21 cellular contexts compared by ENCODE assay signal in genomic region chr4:139622856-139623255, GRCh38. TPM values are rescaled to one million over a fixed set of nuclear protein-coding genes. Genes with fewer than 3 reads are reported as not detected.
A peak's percentile ranks its signal among the peaks of the same experiment; 100 is the strongest.
DNase-seq lines count a peak whose midpoint lies in the region; ATAC-seq, FAIRE-seq and TF ChIP-seq lines count a peak whose summit lies in the region.
"Had no signal": no experiment of that assay in that cellular context is flagged by ENCODE, and none has a peak within 500 bp of the region (broad histone marks: within the 10 kb centered on the region; RNA-seq: fewer than 3 reads in every experiment).

No MANE protein-coding gene starts in this region.

- no peaks in the 10 kb centered on the region for H3K36me3 Mint-ChIP-seq in activated T-cell treated with anti-CD3 and anti-CD28 coated beads, Interleukin-2, amount 50 U/mL, for 4 hours (ENCODE audit: insufficient read depth)
- H3K36me3 Mint-ChIP-seq: CD4-positive, CD25-positive, alpha-beta regulatory T cell had no signal

- H3K27me3 ChIP-seq in neural cell (ENCODE audit: insufficient read depth, low read depth, low read length): no peaks in the 10 kb centered on the region
- peaks cover 0 to 6% of the 10 kb centered on the region in 2 experiments; a peak in 2 of 5 replicates for H3K27me3 ChIP-seq in HepG2 (ENCODE audit: control insufficient read depth in 1 of 2, insufficient read depth in 2 of 2, low read length in 2 of 2)

- H3K4me1 Mint-ChIP-seq in activated T-cell treated with anti-CD3 and anti-CD28 coated beads, Interleukin-2, amount 50 U/mL, for 4 hours (ENCODE audit: low read depth): no peaks in the 10 kb centered on the region
- H3K4me1 Mint-ChIP-seq: B cell had no signal

- intact Hi-C loops in HepG2 (cut with micrococcal nuclease; ENCODE audit: unreplicated experiment): no loop called here

- CTCF ChIA-PET in HepG2 (lab: Yijun Ruan, JAX; ENCODE audit: low intra/inter-chr PET ratio, low total read pairs): no interaction called here

- H2AFZ ChIP-seq in neural cell (ENCODE audit: low read depth, low read length) (peak overlapping the region; percentile 10), HepG2 (ENCODE audit: low read length) (no peak overlapping the region)
- H2AFZ ChIP-seq: GM23338 had no signal

- H3K9ac ChIP-seq in neural cell (ENCODE audit: low read length) (peak overlapping the region; percentile 48), HepG2 (ENCODE audit: insufficient read depth, low read depth, low read length) (no peak overlapping the region)

- TF ChIP-seq CTCF in neural cell (IDR thresholded peaks at IDR 0.05; ENCODE audit: poor library complexity, severe bottlenecking) (no peak), HepG2 (CRISPR knock-in tag; IDR thresholded peaks at IDR 0.05) (no peak)

- H3K27ac ChIP-seq in neural cell (ENCODE audit: low read length): peak overlapping the region; percentile 78
- no peak overlapping the region for H3K27ac ChIP-seq in HepG2 (ENCODE audit: extremely low read length, insufficient read depth, low read length)
- H3K27ac ChIP-seq: 22Rv1 had no signal

- FAIRE-seq in HepG2 (lab: Jason Lieb, UNC): no peak
- FAIRE-seq: GM12878 had no signal

- in situ Hi-C loops in HepG2 (cut with HindIII; ENCODE audit: extremely low pct_ligation_motif_present, low pct_unique_long_range_greater_than_20kb): no loop called here

- H3K4me2 ChIP-seq in neural cell (ENCODE audit: low read length) (no peak overlapping the region), HepG2 (ENCODE audit: low read depth, low read length) (no peak overlapping the region)
- H3K4me2 ChIP-seq: GM23338 had no signal

- H3K9me3 ChIP-seq in neural cell (ENCODE audit: low read length): no peaks in the 10 kb centered on the region
- no peaks in the 10 kb centered on the region for H3K9me3 ChIP-seq in HepG2 (ENCODE audit: low read length)

- H3K36me3 ChIP-seq in neural cell (ENCODE audit: insufficient read depth, low read length): no peaks in the 10 kb centered on the region
- H3K36me3 ChIP-seq in HepG2 (replicated peaks in 1 of 2; ENCODE audit: control insufficient read depth in 1 of 2, insufficient read depth in 2 of 2, low read length in 2 of 2): no peaks in the 10 kb centered on the region

- peak; percentile 4 for DNase-seq in NCI-H1105 treated with DMSO at 0.1 percent for 48 hours (lab: John Stamatoyannopoulos, UW)
- no peak for DNase-seq in NCI-H1105 (lab: John Stamatoyannopoulos, UW)
- peak; percentile 78 for DNase-seq in D341Med (ENCODE audit: low spot score)
- DNase-seq in NCI-H524 (lab: John Stamatoyannopoulos, UW): peak; percentile 79 to 88
- no peak for DNase-seq in activated T-cell treated with anti-CD3 and anti-CD28 coated beads, Interleukin-2, amount 50 U/mL, for 4 hours
- DNase-seq in HepG2 (ENCODE audit: low spot score): no peak
- DNase-seq in stimulated activated CD4-positive, alpha-beta T cell treated with anti-CD3 and anti-CD28 coated beads, Interleukin-12 subunit alpha, Interleukin-12 subunit beta, amount 100 ng/mL, for 4 hours: no peak
- DNase-seq: CD4-positive, CD25-positive, alpha-beta regulatory T cell; GDM1; KBM-7; MV-4-11; NCI-H1930; NCI-H226; NCI-H774 had no signal

- H3F3A ChIP-seq in neural cell (ENCODE audit: insufficient read depth, low read length, poor library complexity, severe bottlenecking): no peaks in the 10 kb centered on the region

- H3K4me3 ChIP-seq in neural cell (ENCODE audit: low read length) (peak overlapping the region; percentile 52), HepG2 (replicated peaks in 1 of 3; ENCODE audit: insufficient read depth in 1 of 3, low read depth in 2 of 3, low read length in 3 of 3) (no peak overlapping the region)
- H3K4me3 ChIP-seq: GM12878, GM23338 had no signal

- POLR2A ChIA-PET in HepG2 (lab: Yijun Ruan, JAX): no interaction called here

- H3K79me2 ChIP-seq in neural cell (replicated peaks; ENCODE audit: insufficient read depth, low read length) (no peaks in the 10 kb centered on the region), HepG2 (ENCODE audit: insufficient read depth, low read length) (no peaks in the 10 kb centered on the region)

- no peak for ATAC-seq in activated T-cell treated with anti-CD3 and anti-CD28 coated beads, Interleukin-2, amount 50 U/mL, for 4 hours
- ATAC-seq in HepG2: no peak
- ATAC-seq: GM12878, GM23338, Panc1, Right ventricle myocardium inferior had no signal

- H3K4me1 ChIP-seq in HepG2 (ENCODE audit: insufficient read depth, low read length): peaks cover 3% of the 10 kb centered on the region

- no peaks in the 10 kb centered on the region for H3K9me3 Mint-ChIP-seq in activated T-cell treated with anti-CD3 and anti-CD28 coated beads, Interleukin-2, amount 50 U/mL, for 4 hours
- H3K9me3 Mint-ChIP-seq: CD4-positive, CD25-positive, alpha-beta regulatory T cell; GM23338 had no signal

- TF ChIP-seq EP300 in neural cell (conservative IDR thresholded peaks at IDR 0.05; ENCODE audit: poor library complexity, severe bottlenecking): peak; percentile 41
- TF ChIP-seq EP300 in HepG2 (IDR thresholded peaks at IDR 0.05; ENCODE audit: low read depth in 2 of 2, low read length in 2 of 2): no peak
- TF ChIP-seq EP300 in HepG2 (CRISPR knock-in tag; IDR thresholded peaks at IDR 0.05; ENCODE audit: borderline replicate concordance): no peak

- no peak for TF ChIP-seq POLR2A in HepG2 (IDR thresholded peaks at IDR 0.05; ENCODE audit: insufficient read depth in 1 of 2, low read depth in 2 of 2, low read length in 2 of 2)

- WGBS in HepG2 (ENCODE audit: low lambda C conversion rate): 63% methylated on average over 3 of the region's 4 CpGs

- H4K20me1 ChIP-seq in neural cell (ENCODE audit: insufficient read depth) (no peaks in the 10 kb centered on the region), HepG2 (ENCODE audit: insufficient read depth, low read length) (no peaks in the 10 kb centered on the region)

- no peaks in the 10 kb centered on the region for H3K9me2 ChIP-seq in neural cell (ENCODE audit: insufficient read depth, low read length)

- no peak overlapping the region for H3K4me3 Mint-ChIP-seq in activated T-cell treated with anti-CD3 and anti-CD28 coated beads, Interleukin-2, amount 50 U/mL, for 4 hours
- H3K4me3 Mint-ChIP-seq: B cell; CD4-positive, CD25-positive, alpha-beta regulatory T cell; GM23338 had no signal

- no peak for TF ChIP-seq RAD21 in neural cell (conservative IDR thresholded peaks at IDR 0.05)
- no peak for TF ChIP-seq RAD21 in HepG2 (CRISPR knock-in tag; IDR thresholded peaks at IDR 0.05)

- BruUV-seq in HepG2 (replicated peaks; lab: Mats Ljungman, UMichigan): no TSS peak

- peaks cover 7% of the 10 kb centered on the region for H3K27me3 Mint-ChIP-seq in activated T-cell treated with anti-CD3 and anti-CD28 coated beads, Interleukin-2, amount 50 U/mL, for 4 hours (ENCODE audit: low read depth)

TF ChIP-seq in neural cell, 6 proteins besides CTCF, POLR2A, EP300 and RAD21 (continues in another document):
- TF ChIP-seq TAF1 (IDR thresholded peaks at IDR 0.05; ENCODE audit: low read depth) (no peak), POLR2AphosphoS5 (IDR thresholded peaks at IDR 0.05) (no peak), SMC3 (conservative IDR thresholded peaks at IDR 0.05; ENCODE audit: poor library complexity) (no peak), MXI1 (conservative IDR thresholded peaks at IDR 0.05; ENCODE audit: poor library complexity, severe bottlenecking) (peak; percentile 0)

TF ChIP-seq in HepG2, 621 proteins besides CTCF, POLR2A, EP300 and RAD21 (continues in another document):
- TF ChIP-seq ZBTB14 (CRISPR knock-in tag; IDR thresholded peaks at IDR 0.05) (no peak), ELF4 (CRISPR knock-in tag; IDR thresholded peaks at IDR 0.05; ENCODE audit: borderline replicate concordance) (no peak), NFATC3 (CRISPR knock-in tag; IDR thresholded peaks at IDR 0.05) (no peak)

RNA-seq across cellular contexts. Expression of gene MGST2, which starts 42.8 kb away (rescaled TPM):
- 2.0 and 5.2 TPM in 2 replicates for polyA plus RNA-seq in neural cell
- 0.97 TPM in 1 of 2 replicates, not detected in the other for polyA minus RNA-seq in neural cell
- total RNA-seq in activated T-cell treated with anti-CD3 and anti-CD28 coated beads, Interleukin-2, amount 50 U/mL, for 4 hours: 1 to 10 TPM; 1.5 to 2.2 (median 1.8) TPM
- 120 and 205 TPM in 2 replicates for total RNA-seq in HepG2 (2016; rRNA removed; fragmentation: Illumina TruSeq; extraction: Trizol)
- 66.9 and 76.7 TPM in 2 replicates for total RNA-seq in HepG2 (2016; cell fraction: cytosol; rRNA removed; fragmentation: Illumina TruSeq; extraction: Trizol; ENCODE audit: low read depth)
- total RNA-seq in HepG2 (2016; cell fraction: insoluble cytoplasmic fraction; rRNA removed; fragmentation: Illumina TruSeq; extraction: Trizol): 124 and 205 TPM in 2 replicates
- 50.8 and 53.3 TPM in 2 replicates for total RNA-seq in HepG2 (2016; cell fraction: membrane; rRNA removed; fragmentation: Illumina TruSeq; extraction: Trizol)
- 168 and 186 TPM in 2 replicates for total RNA-seq in HepG2 (2016; cell fraction: nucleus; rRNA removed; fragmentation: Illumina TruSeq; extraction: Trizol)
- 312 and 416 TPM in 2 replicates for polyA plus RNA-seq in HepG2 (2011; rRNA removed)
- 312 and 476 TPM in 2 replicates for polyA plus RNA-seq in HepG2 (2011; cell fraction: cytosol; rRNA removed)
- 137 and 177 TPM in 2 replicates for polyA plus RNA-seq in HepG2 (2011; cell fraction: nucleus; rRNA removed)
- polyA plus RNA-seq in HepG2 (2012): 293 and 426 TPM in 2 replicates
- 57.8 and 59.6 TPM in 2 replicates for polyA plus RNA-seq in HepG2 (2016; cell fraction: cytosol; fragmentation: Illumina TruSeq; extraction: Trizol; ENCODE audit: low read depth)
- 132 and 154 TPM in 2 replicates for polyA plus RNA-seq in HepG2 (2016; cell fraction: insoluble cytoplasmic fraction; fragmentation: Illumina TruSeq; extraction: Trizol; ENCODE audit: low read depth)
- polyA plus RNA-seq in HepG2 (2016; cell fraction: membrane; fragmentation: Illumina TruSeq; extraction: Trizol; ENCODE audit: low read depth): 49.5 and 55.2 TPM in 2 replicates
- 282 and 318 TPM in 2 replicates for polyA plus RNA-seq in HepG2 (2016; cell fraction: nucleus; fragmentation: Illumina TruSeq; extraction: Trizol; ENCODE audit: insufficient read depth, low read depth)
- 18.4 and 54.7 TPM in 2 replicates for polyA minus RNA-seq in HepG2 (2011; rRNA and poly(A)+ RNA removed; ENCODE audit: low replicate concordance)
- 93.2 and 100 TPM in 2 replicates for polyA minus RNA-seq in HepG2 (2011; cell fraction: cytosol; rRNA and poly(A)+ RNA removed)
- 263 and 286 TPM in 2 replicates for polyA minus RNA-seq in HepG2 (2011; cell fraction: nucleus; rRNA and poly(A)+ RNA removed)

Comparison
In these comparisons a context has a peak if more than half of its experiments do, and no peak if none do; other contexts are left out.
1. DNase-seq: peak in NCI-H1105 treated with DMSO at 0.1 percent for 48 hours (single experiment), D341Med (single experiment) and NCI-H524 (2 of 2); none in NCI-H1105 (single experiment), activated T-cell treated with anti-CD3 and anti-CD28 coated beads, Interleukin-2, amount 50 U/mL, for 4 hours (single experiment), HepG2 (single experiment) and stimulated activated CD4-positive, alpha-beta T cell treated with anti-CD3 and anti-CD28 coated beads, Interleukin-12 subunit alpha, Interleukin-12 subunit beta, amount 100 ng/mL, for 4 hours (single experiment).
2. RNA of gene MGST2, which starts 42.8 kb away (total RNA-seq): 50.8 to 205 TPM in HepG2; 1.5 to 2.2 TPM in activated T-cell treated with anti-CD3 and anti-CD28 coated beads, Interleukin-2, amount 50 U/mL, for 4 hours; every median in the first group is over 10 times any median in the second.